In the genomic region with DNA sequence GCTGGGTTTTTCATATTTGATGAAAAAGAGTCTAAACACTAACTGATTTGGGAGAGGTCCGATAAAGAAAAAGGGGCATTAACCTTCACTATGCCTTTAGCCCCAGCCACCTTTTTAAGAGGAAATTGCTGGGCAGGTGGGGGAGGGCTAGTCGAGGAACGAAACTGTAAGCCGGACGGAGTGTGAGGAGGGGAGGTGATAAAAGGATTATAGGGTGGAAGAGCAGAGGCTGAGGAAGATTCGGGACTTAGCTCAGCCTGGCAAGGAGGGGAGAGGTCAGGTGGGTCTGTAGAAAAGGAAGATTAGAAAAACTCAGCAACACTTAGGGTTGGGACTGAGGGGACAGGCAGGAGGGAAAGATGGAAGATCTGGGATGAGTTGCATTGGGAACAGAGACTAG, we compare ENCODE assay signal across 22 cellular contexts.
"Had no signal": no experiment of that assay in that cellular context is flagged by ENCODE, and none has a peak within 500 bp of the region (broad histone marks: within the 10 kb centered on the region; RNA-seq: fewer than 3 reads in every experiment).

No MANE protein-coding gene starts in this region.

- H3K4me3 ChIP-seq: colonic mucosa, coronary artery, dorsolateral prefrontal cortex, esophagus muscularis mucosa, esophagus squamous epithelium, gastrocnemius medialis, gastroesophageal sphincter, heart left ventricle, heart right ventricle had no signal

- H3K27ac Mint-ChIP-seq: dendritic cell treated with granulocyte-macrophage colony-stimulating factor and Interleukin-4, amounts not matched to agents 40 ng/mL and 50 ng/mL, for 4 days; effector memory CD8-positive, alpha-beta T cell had no signal

- H3K27me3 ChIP-seq: colonic mucosa, dorsolateral prefrontal cortex, esophagus muscularis mucosa, esophagus squamous epithelium, foreskin keratinocyte, gastrocnemius medialis, gastroesophageal sphincter, heart left ventricle, heart right ventricle had no signal

- H3K27me3 Mint-ChIP-seq: dendritic cell treated with granulocyte-macrophage colony-stimulating factor and Interleukin-4, amounts not matched to agents 40 ng/mL and 50 ng/mL, for 4 days had no signal

- DNase-seq: colonic mucosa; cortex of kidney; dermis blood vessel endothelial cell; effector CD4-positive, alpha-beta T cell; effector CD8-positive, alpha-beta T cell; effector memory CD4-positive, alpha-beta T cell; effector memory CD8-positive, alpha-beta T cell; erythroblast; esophagus squamous epithelium; foreskin fibroblast; foreskin keratinocyte; foreskin melanocyte; gastrocnemius medialis; glutamatergic neuron; heart left ventricle; heart right ventricle had no signal

- H3K4me3 Mint-ChIP-seq: dendritic cell treated with granulocyte-macrophage colony-stimulating factor and Interleukin-4, amounts not matched to agents 40 ng/mL and 50 ng/mL, for 4 days; effector memory CD8-positive, alpha-beta T cell had no signal

- H3K9me3 Mint-ChIP-seq: dendritic cell treated with granulocyte-macrophage colony-stimulating factor and Interleukin-4, amounts not matched to agents 40 ng/mL and 50 ng/mL, for 4 days; effector memory CD8-positive, alpha-beta T cell had no signal

- H3K27ac ChIP-seq: colonic mucosa, coronary artery, dorsolateral prefrontal cortex, epithelial cell of prostate, esophagus muscularis mucosa, esophagus squamous epithelium, foreskin keratinocyte, gastrocnemius medialis, gastroesophageal sphincter, heart left ventricle, heart right ventricle had no signal

- H3K36me3 ChIP-seq: colonic mucosa, esophagus muscularis mucosa, esophagus squamous epithelium, gastrocnemius medialis, gastroesophageal sphincter, heart left ventricle, heart right ventricle had no signal

- H3K9me3 ChIP-seq: colonic mucosa, esophagus muscularis mucosa, esophagus squamous epithelium, gastrocnemius medialis, gastroesophageal sphincter, heart left ventricle, heart right ventricle had no signal

- H3K4me1 ChIP-seq: colonic mucosa, esophagus muscularis mucosa, esophagus squamous epithelium, foreskin keratinocyte, gastrocnemius medialis, gastroesophageal sphincter, heart left ventricle, heart right ventricle had no signal
